In the genomic region with DNA sequence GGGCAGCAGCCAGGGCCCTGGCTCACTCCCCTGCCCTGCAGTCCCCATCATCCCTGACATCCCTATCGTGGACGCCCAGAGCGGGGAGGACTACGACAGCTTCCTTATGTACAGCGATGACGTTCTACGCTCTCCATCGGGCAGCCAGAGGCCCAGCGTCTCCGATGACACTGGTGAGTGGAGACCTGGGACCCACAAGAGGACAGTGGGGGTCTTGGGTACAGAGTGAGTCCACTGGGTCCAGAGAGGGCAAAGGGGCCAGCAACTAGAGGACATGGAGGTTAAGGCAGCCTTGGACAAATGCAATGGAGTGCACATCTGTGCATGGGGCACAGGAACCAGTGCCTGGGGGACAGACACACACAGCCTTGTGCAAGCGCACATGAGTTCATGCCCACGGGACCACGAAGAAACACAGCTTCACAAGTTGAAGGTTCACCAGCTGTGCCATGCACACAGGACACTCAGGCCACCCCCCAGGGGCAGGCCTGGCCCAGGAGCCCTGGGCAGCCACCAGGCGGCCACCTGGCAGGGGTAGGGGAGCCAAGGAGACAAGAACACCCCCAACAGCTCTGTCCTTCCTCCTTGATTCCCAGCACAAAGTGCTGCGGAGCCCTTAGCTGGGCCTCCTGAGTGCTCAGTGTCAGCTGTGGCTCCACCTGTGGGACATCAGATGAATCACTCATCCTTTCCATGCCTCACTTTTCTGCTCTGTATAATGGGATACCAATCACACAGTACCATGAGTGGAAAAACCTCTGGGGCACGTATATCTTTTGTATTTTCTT, we compare ENCODE assay signal across 10 cellular contexts. TPM values are rescaled to one million over a fixed set of nuclear protein-coding genes. Genes with fewer than 3 reads are reported as not detected.
DNase-seq lines count a peak whose midpoint lies in the region; ATAC-seq, FAIRE-seq and TF ChIP-seq lines count a peak whose summit lies in the region.
"Had no signal": no experiment of that assay in that cellular context is flagged by ENCODE, and none has a peak within 500 bp of the region (broad histone marks: within the 10 kb centered on the region; RNA-seq: fewer than 3 reads in every experiment).

No MANE protein-coding gene starts in this region.

- in situ Hi-C loops in HepG2 (cut with HindIII; ENCODE audit: extremely low pct_ligation_motif_present, low pct_unique_long_range_greater_than_20kb) (loop anchor here (5.0 to 10.0 kb wide), 2 partner anchors 75 to 138 kb away; no protein-coding TSS in a partner anchor), GM23248 (cut with MboI) (loop anchor here (10.0 kb wide), 1 partner anchor 138 kb away; no protein-coding TSS in a partner anchor)

- H3K4me1 ChIP-seq in HepG2 (ENCODE audit: insufficient read depth, low read length) (peaks cover 64% of the 10 kb centered on the region), right lobe of liver (peaks cover 0 to 17% (median 7%) of the 10 kb centered on the region in 4 donors), OCI-LY1 (ENCODE audit: insufficient read depth, low read length, severe bottlenecking) (peaks cover 25% of the 10 kb centered on the region), GM23248 (ENCODE audit: insufficient read depth) (peaks cover 1% of the 10 kb centered on the region; the same call in 1 of the 2 replicates), PC-3 (ENCODE audit: insufficient read depth, low read length) (no peaks in the 10 kb centered on the region)
- peaks cover 19% of the 10 kb centered on the region for H3K4me1 ChIP-seq in effector memory CD4-positive, alpha-beta T cell (ENCODE audit: control insufficient read depth, insufficient read depth, low read length, poor library complexity, severe bottlenecking)

- CTCF ChIA-PET in HepG2 (lab: Yijun Ruan, JAX; ENCODE audit: low intra/inter-chr PET ratio, low total read pairs) (interaction anchor here (1.9 to 2.8 kb wide), 2 partner anchors 12 to 152 kb away, joined by 4 to 12 read pairs; partner anchors contain the start of gene GALK1), PC-3 (lab: Charles Lee) (interaction anchor here (0.7 to 1.1 kb wide), 2 partner anchors 73 to 77 kb away, joined by 3 read pairs; no protein-coding TSS in a partner anchor)

- DNase-seq in HepG2 (ENCODE audit: low spot score), result no peak
- DNase-seq in right lobe of liver, result no peak
- DNase-seq in effector memory CD4-positive, alpha-beta T cell, result no peak
- no peak for DNase-seq in stimulated activated naive CD8-positive, alpha-beta T cell treated with anti-CD3 and anti-CD28 coated beads, Interleukin-15, amount 100 ng/mL, for 72 hours
- DNase-seq in GM23248, result no peak
- DNase-seq in PC-3, result no peak
- DNase-seq in foreskin melanocyte, result no peak
- DNase-seq: activated CD8-positive, alpha-beta memory T cell treated with anti-CD3 and anti-CD28 coated beads, Interleukin-2, amount 50 U/mL, for 48 hours had no signal

- intact Hi-C loops in HepG2 (cut with micrococcal nuclease; ENCODE audit: unreplicated experiment), result loop anchor here (5.0 kb wide), 1 partner anchor 140 kb away; no protein-coding TSS in a partner anchor
- intact Hi-C loops in right lobe of liver (cut with DNase I), result loop anchor here (5.0 to 10.0 kb wide), 2 partner anchors 72 to 75 kb away; no protein-coding TSS in a partner anchor
- intact Hi-C loops in PC-3 (cut with micrococcal nuclease), result no loop called here

- H4K20me1 ChIP-seq in HepG2 (ENCODE audit: insufficient read depth, low read length), result no peaks in the 10 kb centered on the region
- no peaks in the 10 kb centered on the region for H4K20me1 ChIP-seq in OCI-LY1 (ENCODE audit: insufficient read depth, low read length)
- no peaks in the 10 kb centered on the region for H4K20me1 ChIP-seq in GM23248 (ENCODE audit: insufficient read depth)
- no peaks in the 10 kb centered on the region for H4K20me1 ChIP-seq in PC-3 (ENCODE audit: low read length)

- H3K27me3 ChIP-seq in HepG2 (ENCODE audit: control insufficient read depth in 1 of 2, insufficient read depth in 2 of 2, low read length in 2 of 2), result no peaks in the 10 kb centered on the region
- no peaks in the 10 kb centered on the region for H3K27me3 ChIP-seq in right lobe of liver
- no peaks in the 10 kb centered on the region for H3K27me3 ChIP-seq in OCI-LY1 (ENCODE audit: insufficient read depth, low read length)
- H3K27me3 ChIP-seq in effector memory CD4-positive, alpha-beta T cell (replicated peaks; ENCODE audit: control insufficient read depth, insufficient read depth, low read length, poor library complexity, severe bottlenecking), result no peaks in the 10 kb centered on the region
- H3K27me3 ChIP-seq in GM23248 (replicated peaks; ENCODE audit: insufficient read depth), result no peaks in the 10 kb centered on the region
- H3K27me3 ChIP-seq in PC-3 (ENCODE audit: low read length), result no peaks in the 10 kb centered on the region
- H3K27me3 ChIP-seq: cardiac muscle cell had no signal

- H3K9me3 ChIP-seq in HepG2 (ENCODE audit: low read length) (no peaks in the 10 kb centered on the region), right lobe of liver (no peaks in the 10 kb centered on the region), OCI-LY1 (ENCODE audit: low read length) (no peaks in the 10 kb centered on the region), GM23248 (ENCODE audit: low read depth) (no peaks in the 10 kb centered on the region), PC-3 (ENCODE audit: low read length) (no peaks in the 10 kb centered on the region)
- H3K9me3 ChIP-seq in effector memory CD4-positive, alpha-beta T cell (ENCODE audit: control insufficient read depth, low read length), result no peaks in the 10 kb centered on the region

- H3K79me2 ChIP-seq in HepG2 (ENCODE audit: insufficient read depth, low read length) (no peaks in the 10 kb centered on the region), OCI-LY1 (ENCODE audit: insufficient read depth, low read length) (no peaks in the 10 kb centered on the region), GM23248 (ENCODE audit: insufficient read depth) (no peaks in the 10 kb centered on the region), PC-3 (ENCODE audit: low read length) (no peaks in the 10 kb centered on the region)

- no peak for ATAC-seq in HepG2
- no peak for ATAC-seq in right lobe of liver
- ATAC-seq in stimulated activated naive CD8-positive, alpha-beta T cell treated with anti-CD3 and anti-CD28 coated beads, Interleukin-15, amount 100 ng/mL, for 72 hours, result no peak
- no peak for ATAC-seq in PC-3

- peak overlapping the region; percentile 30 to 84 for H3K27ac Mint-ChIP-seq in stimulated activated naive CD8-positive, alpha-beta T cell treated with anti-CD3 and anti-CD28 coated beads, Interleukin-15, amount 100 ng/mL, for 72 hours

- peaks cover 6% of the 10 kb centered on the region for H3K27me3 Mint-ChIP-seq in stimulated activated naive CD8-positive, alpha-beta T cell treated with anti-CD3 and anti-CD28 coated beads, Interleukin-15, amount 100 ng/mL, for 72 hours

- no peak for FAIRE-seq in HepG2 (lab: Jason Lieb, UNC)

- no peak overlapping the region for H3K4me2 ChIP-seq in HepG2 (ENCODE audit: low read depth, low read length)
- H3K4me2 ChIP-seq in OCI-LY1 (ENCODE audit: low read length), result peak overlapping the region; percentile 83
- no peak overlapping the region for H3K4me2 ChIP-seq in GM23248 (ENCODE audit: unreplicated experiment)
- H3K4me2 ChIP-seq in PC-3 (ENCODE audit: low read length), result no peak overlapping the region

- peaks cover 37% of the 10 kb centered on the region for H3K4me1 Mint-ChIP-seq in stimulated activated naive CD8-positive, alpha-beta T cell treated with anti-CD3 and anti-CD28 coated beads, Interleukin-15, amount 100 ng/mL, for 72 hours

- H2AFZ ChIP-seq in HepG2 (ENCODE audit: low read length) (no peak overlapping the region), OCI-LY1 (ENCODE audit: low read length) (no peak overlapping the region), GM23248 (no peak overlapping the region), PC-3 (ENCODE audit: low read length) (no peak overlapping the region)

- no peaks in the 10 kb centered on the region for H3K9me2 ChIP-seq in OCI-LY1 (ENCODE audit: low read depth, low read length)
- no peaks in the 10 kb centered on the region for H3K9me2 ChIP-seq in GM23248 (ENCODE audit: insufficient read depth)
- no peaks in the 10 kb centered on the region for H3K9me2 ChIP-seq in PC-3 (replicated peaks; ENCODE audit: low read length)

- no peak overlapping the region for H3K9ac ChIP-seq in HepG2 (ENCODE audit: insufficient read depth, low read depth, low read length)
- H3K9ac ChIP-seq in OCI-LY1 (ENCODE audit: low read length), result peak overlapping the region; percentile 67; the same call in 1 of the 2 replicates
- H3K9ac ChIP-seq in GM23248, result no peak overlapping the region
- no peak overlapping the region for H3K9ac ChIP-seq in PC-3 (ENCODE audit: low read length)

- TF ChIP-seq EP300 in HepG2 (IDR thresholded peaks at IDR 0.05; ENCODE audit: low read depth in 2 of 2, low read length in 2 of 2) (no peak), HepG2 (CRISPR knock-in tag; IDR thresholded peaks at IDR 0.05; ENCODE audit: borderline replicate concordance) (no peak)

- no TSS peak for BruUV-seq in HepG2 (replicated peaks; lab: Mats Ljungman, UMichigan)
- BruUV-seq in PC-3 (replicated peaks; lab: Mats Ljungman, UMichigan), result no TSS peak

- H3K9me3 Mint-ChIP-seq in stimulated activated naive CD8-positive, alpha-beta T cell treated with anti-CD3 and anti-CD28 coated beads, Interleukin-15, amount 100 ng/mL, for 72 hours, result no peaks in the 10 kb centered on the region

- POLR2A ChIA-PET in HepG2 (lab: Yijun Ruan, JAX), result interaction anchor here (1.5 to 5.8 kb wide), 7 partner anchors 12 to 106 kb away, joined by 9 to 116 read pairs (median 18); partner anchors contain the start of genes GALK1, UNC13D and UNK
- POLR2A ChIA-PET in PC-3 (lab: Charles Lee; ENCODE audit: unreplicated experiment), result no interaction called here

- H3K27ac ChIP-seq in HepG2 (ENCODE audit: extremely low read length, insufficient read depth, low read length) (no peak overlapping the region), right lobe of liver (no peak overlapping the region), OCI-LY1 (ENCODE audit: low read depth, low read length, poor library complexity, severe bottlenecking) (no peak overlapping the region), GM23248 (no peak overlapping the region), PC-3 (ENCODE audit: low read length) (no peak overlapping the region)
- no peak overlapping the region for H3K27ac ChIP-seq in effector memory CD4-positive, alpha-beta T cell (ENCODE audit: insufficient read depth, low read length, poor library complexity, severe bottlenecking)
- H3K27ac ChIP-seq: cardiac muscle cell had no signal

- 81% methylated on average over 15 of the region's 16 CpGs for WGBS in HepG2 (ENCODE audit: low lambda C conversion rate)
- 90% methylated on average over 3 of the region's 16 CpGs for WGBS in right lobe of liver (ENCODE audit: insufficient coverage, low coverage, low lambda C conversion rate, missing lambda C conversion rate)
- WGBS in GM23248 (ENCODE audit: low coverage in 1 of 2, low lambda C conversion rate in 2 of 2, missing lambda C conversion rate in 2 of 2), 2 experiments, result 74 to 86% methylated on average over 14 to 15 of the region's 16 CpGs

- TF ChIP-seq CTCF in HepG2 (CRISPR knock-in tag; IDR thresholded peaks at IDR 0.05), result peak; percentile 17; the same call in 1 of the 2 replicates
- no peak for TF ChIP-seq CTCF in right lobe of liver (IDR thresholded peaks at IDR 0.05)
- TF ChIP-seq CTCF in OCI-LY1 (IDR thresholded peaks at IDR 0.05; ENCODE audit: low read length), result peak; percentile 56
- no peak for TF ChIP-seq CTCF in PC-3 (conservative IDR thresholded peaks at IDR 0.05; ENCODE audit: low read depth, low read length)

- TF ChIP-seq RAD21 in HepG2 (CRISPR knock-in tag; IDR thresholded peaks at IDR 0.05), result no peak

- H3F3A ChIP-seq in OCI-LY1 (ENCODE audit: insufficient read depth, low read length), result no peaks in the 10 kb centered on the region
- H3F3A ChIP-seq in GM23248 (ENCODE audit: insufficient read depth), result no peaks in the 10 kb centered on the region
- H3F3A ChIP-seq in PC-3 (ENCODE audit: low read length, unreplicated experiment), result no peaks in the 10 kb centered on the region

- H3K4me3 ChIP-seq in HepG2 (replicated peaks in 1 of 3; ENCODE audit: insufficient read depth in 1 of 3, low read depth in 2 of 3, low read length in 3 of 3) (no peak overlapping the region), right lobe of liver (peak overlapping the region in 1 of 3 donors; percentile 60), OCI-LY1 (ENCODE audit: low read depth, low read length, poor library complexity, severe bottlenecking) (peak overlapping the region; percentile 65), GM23248 (no peak overlapping the region), PC-3 (ENCODE audit: low read length) (no peak overlapping the region)
- H3K4me3 ChIP-seq in effector memory CD4-positive, alpha-beta T cell (ENCODE audit: insufficient read depth, low read depth, low read length, poor library complexity, severe bottlenecking), result peak overlapping the region; percentile 61

- H3K36me3 ChIP-seq in HepG2 (replicated peaks in 1 of 2; ENCODE audit: control insufficient read depth in 1 of 2, insufficient read depth in 2 of 2, low read length in 2 of 2) (no peaks in the 10 kb centered on the region), right lobe of liver (no peaks in the 10 kb centered on the region), OCI-LY1 (ENCODE audit: insufficient read depth, low read length) (no peaks in the 10 kb centered on the region), GM23248 (ENCODE audit: low read depth) (no peaks in the 10 kb centered on the region), PC-3 (ENCODE audit: low read depth, low read length) (peaks cover 67% of the 10 kb centered on the region)
- H3K36me3 ChIP-seq in effector memory CD4-positive, alpha-beta T cell (ENCODE audit: control insufficient read depth, insufficient read depth, low read length), result no peaks in the 10 kb centered on the region
- H3K36me3 ChIP-seq: cardiac muscle cell had no signal

- H3K4me3 Mint-ChIP-seq in stimulated activated naive CD8-positive, alpha-beta T cell treated with anti-CD3 and anti-CD28 coated beads, Interleukin-15, amount 100 ng/mL, for 72 hours, result peak overlapping the region; percentile 70 to 73

- TF ChIP-seq POLR2A in HepG2 (IDR thresholded peaks at IDR 0.05; ENCODE audit: insufficient read depth in 1 of 2, low read depth in 2 of 2, low read length in 2 of 2) (no peak), right lobe of liver (IDR thresholded peaks at IDR 0.05) (no peak)

RNA-seq across cellular contexts. Expression of gene GALK1, which starts 12.4 kb away (rescaled TPM):
- total RNA-seq in HepG2 (2016; rRNA removed; fragmentation: Illumina TruSeq; extraction: Trizol), result 93.6 and 95.6 TPM in 2 replicates
- 31.6 and 39.5 TPM in 2 replicates for total RNA-seq in HepG2 (2016; cell fraction: cytosol; rRNA removed; fragmentation: Illumina TruSeq; extraction: Trizol; ENCODE audit: low read depth)
- total RNA-seq in HepG2 (2016; cell fraction: insoluble cytoplasmic fraction; rRNA removed; fragmentation: Illumina TruSeq; extraction: Trizol), result 94.0 and 98.0 TPM in 2 replicates
- total RNA-seq in HepG2 (2016; cell fraction: membrane; rRNA removed; fragmentation: Illumina TruSeq; extraction: Trizol), result 35.0 and 44.2 TPM in 2 replicates
- 44.3 and 48.9 TPM in 2 replicates for total RNA-seq in HepG2 (2016; cell fraction: nucleus; rRNA removed; fragmentation: Illumina TruSeq; extraction: Trizol)
- polyA plus RNA-seq in HepG2 (2011; rRNA removed), result 59.9 and 93.0 TPM in 2 replicates
- polyA plus RNA-seq in HepG2 (2011; cell fraction: cytosol; rRNA removed), result 65.7 and 112 TPM in 2 replicates
- 162 and 164 TPM in 2 replicates for polyA plus RNA-seq in HepG2 (2011; cell fraction: nucleus; rRNA removed)
- polyA plus RNA-seq in HepG2 (2012), result 57.4 and 59.7 TPM in 2 replicates
- polyA plus RNA-seq in HepG2 (2016; cell fraction: cytosol; fragmentation: Illumina TruSeq; extraction: Trizol; ENCODE audit: low read depth), result 29.0 and 30.8 TPM in 2 replicates
- polyA plus RNA-seq in HepG2 (2016; cell fraction: insoluble cytoplasmic fraction; fragmentation: Illumina TruSeq; extraction: Trizol; ENCODE audit: low read depth), result 86.3 and 86.5 TPM in 2 replicates
- 25.3 and 27.1 TPM in 2 replicates for polyA plus RNA-seq in HepG2 (2016; cell fraction: membrane; fragmentation: Illumina TruSeq; extraction: Trizol; ENCODE audit: low read depth)
- 72.3 and 78.9 TPM in 2 replicates for polyA plus RNA-seq in HepG2 (2016; cell fraction: nucleus; fragmentation: Illumina TruSeq; extraction: Trizol; ENCODE audit: insufficient read depth, low read depth)
- 28.9 and 121 TPM in 2 replicates for polyA minus RNA-seq in HepG2 (2011; rRNA and poly(A)+ RNA removed; ENCODE audit: low replicate concordance)
- 45.9 and 49.6 TPM in 2 replicates for polyA minus RNA-seq in HepG2 (2011; cell fraction: cytosol; rRNA and poly(A)+ RNA removed)
- 26.3 and 28.6 TPM in 2 replicates for polyA minus RNA-seq in HepG2 (2011; cell fraction: nucleus; rRNA and poly(A)+ RNA removed)
- total RNA-seq in right lobe of liver, result 10 to 100 TPM; 38.6 to 87.4 (median 76.9) TPM
- 16.6 and 40.6 TPM in 2 replicates for total RNA-seq in GM23248 (2014; rRNA removed; shearing (Covaris generic))
- polyA plus RNA-seq in GM23248 (2016; fragmentation: Nextera tagmentation; extraction: Ambion mirVana), result 46.5 and 47.3 TPM in 2 replicates
- total RNA-seq in PC-3 (2014; rRNA removed), result 64.9 and 75.0 TPM in 2 replicates

RNA-seq across cellular contexts. Expression of gene ITGB4, which starts 31.3 kb away (rescaled TPM):
- total RNA-seq in HepG2 (2016; rRNA removed; fragmentation: Illumina TruSeq; extraction: Trizol), result 4.0 and 6.9 TPM in 2 replicates
- 9.2 and 10.4 TPM in 2 replicates for total RNA-seq in HepG2 (2016; cell fraction: cytosol; rRNA removed; fragmentation: Illumina TruSeq; extraction: Trizol; ENCODE audit: low read depth)
- total RNA-seq in HepG2 (2016; cell fraction: insoluble cytoplasmic fraction; rRNA removed; fragmentation: Illumina TruSeq; extraction: Trizol), result 3.9 and 6.3 TPM in 2 replicates
- 10.1 and 14.6 TPM in 2 replicates for total RNA-seq in HepG2 (2016; cell fraction: membrane; rRNA removed; fragmentation: Illumina TruSeq; extraction: Trizol)
- total RNA-seq in HepG2 (2016; cell fraction: nucleus; rRNA removed; fragmentation: Illumina TruSeq; extraction: Trizol), result 3.7 and 3.9 TPM in 2 replicates
- polyA plus RNA-seq in HepG2 (2011; rRNA removed), result 14.5 and 14.7 TPM in 2 replicates
- polyA plus RNA-seq in HepG2 (2011; cell fraction: cytosol; rRNA removed), result 5.1 and 8.2 TPM in 2 replicates
- polyA plus RNA-seq in HepG2 (2011; cell fraction: nucleus; rRNA removed), result 28.7 and 39.5 TPM in 2 replicates
- 13.2 and 14.2 TPM in 2 replicates for polyA plus RNA-seq in HepG2 (2012)
- polyA plus RNA-seq in HepG2 (2016; cell fraction: cytosol; fragmentation: Illumina TruSeq; extraction: Trizol; ENCODE audit: low read depth), result 36.1 and 40.9 TPM in 2 replicates
- 10.5 and 16.8 TPM in 2 replicates for polyA plus RNA-seq in HepG2 (2016; cell fraction: insoluble cytoplasmic fraction; fragmentation: Illumina TruSeq; extraction: Trizol; ENCODE audit: low read depth)
- polyA plus RNA-seq in HepG2 (2016; cell fraction: membrane; fragmentation: Illumina TruSeq; extraction: Trizol; ENCODE audit: low read depth), result 41.4 and 43.0 TPM in 2 replicates
- polyA plus RNA-seq in HepG2 (2016; cell fraction: nucleus; fragmentation: Illumina TruSeq; extraction: Trizol; ENCODE audit: insufficient read depth, low read depth), result 20.5 and 28.1 TPM in 2 replicates
- 25.3 and 28.4 TPM in 2 replicates for polyA minus RNA-seq in HepG2 (2011; rRNA and poly(A)+ RNA removed; ENCODE audit: low replicate concordance)
- polyA minus RNA-seq in HepG2 (2011; cell fraction: cytosol; rRNA and poly(A)+ RNA removed), result 8.4 and 12.7 TPM in 2 replicates
- polyA minus RNA-seq in HepG2 (2011; cell fraction: nucleus; rRNA and poly(A)+ RNA removed), result 3.2 and 6.3 TPM in 2 replicates
- 1 to 10 TPM in 5 of 6 experiments, under 1 TPM in 1; 0.92 to 4.1 (median 2.0) TPM for total RNA-seq in right lobe of liver
- under 0.01 TPM in 1 of 2 replicates, not detected in the other for total RNA-seq in GM23248 (2014; rRNA removed; shearing (Covaris generic))
- 1.1 and 1.5 TPM in 2 replicates for polyA plus RNA-seq in GM23248 (2016; fragmentation: Nextera tagmentation; extraction: Ambion mirVana)
- 273 and 362 TPM in 2 replicates for total RNA-seq in PC-3 (2014; rRNA removed)

RNA-seq across cellular contexts. Expression of gene UNK, which starts 32.0 kb away (rescaled TPM):
- total RNA-seq in HepG2 (2016; rRNA removed; fragmentation: Illumina TruSeq; extraction: Trizol), result 28.6 and 33.0 TPM in 2 replicates
- 37.2 and 44.0 TPM in 2 replicates for total RNA-seq in HepG2 (2016; cell fraction: cytosol; rRNA removed; fragmentation: Illumina TruSeq; extraction: Trizol; ENCODE audit: low read depth)
- total RNA-seq in HepG2 (2016; cell fraction: insoluble cytoplasmic fraction; rRNA removed; fragmentation: Illumina TruSeq; extraction: Trizol), result 21.2 and 33.0 TPM in 2 replicates
- 58.6 and 59.5 TPM in 2 replicates for total RNA-seq in HepG2 (2016; cell fraction: membrane; rRNA removed; fragmentation: Illumina TruSeq; extraction: Trizol)
- 38.6 and 43.6 TPM in 2 replicates for total RNA-seq in HepG2 (2016; cell fraction: nucleus; rRNA removed; fragmentation: Illumina TruSeq; extraction: Trizol)
- 30.7 and 31.6 TPM in 2 replicates for polyA plus RNA-seq in HepG2 (2011; rRNA removed)
- 18.7 and 21.7 TPM in 2 replicates for polyA plus RNA-seq in HepG2 (2011; cell fraction: cytosol; rRNA removed)
- 50.0 and 56.4 TPM in 2 replicates for polyA plus RNA-seq in HepG2 (2011; cell fraction: nucleus; rRNA removed)
- 20.8 and 23.9 TPM in 2 replicates for polyA plus RNA-seq in HepG2 (2012)
- polyA plus RNA-seq in HepG2 (2016; cell fraction: cytosol; fragmentation: Illumina TruSeq; extraction: Trizol; ENCODE audit: low read depth), result 55.3 and 62.7 TPM in 2 replicates
- 28.7 and 35.1 TPM in 2 replicates for polyA plus RNA-seq in HepG2 (2016; cell fraction: insoluble cytoplasmic fraction; fragmentation: Illumina TruSeq; extraction: Trizol; ENCODE audit: low read depth)
- polyA plus RNA-seq in HepG2 (2016; cell fraction: membrane; fragmentation: Illumina TruSeq; extraction: Trizol; ENCODE audit: low read depth), result 64.7 and 69.9 TPM in 2 replicates
- 52.8 and 60.0 TPM in 2 replicates for polyA plus RNA-seq in HepG2 (2016; cell fraction: nucleus; fragmentation: Illumina TruSeq; extraction: Trizol; ENCODE audit: insufficient read depth, low read depth)
- 24.3 and 28.1 TPM in 2 replicates for polyA minus RNA-seq in HepG2 (2011; rRNA and poly(A)+ RNA removed; ENCODE audit: low replicate concordance)
- polyA minus RNA-seq in HepG2 (2011; cell fraction: cytosol; rRNA and poly(A)+ RNA removed), result 10.4 and 14.9 TPM in 2 replicates
- polyA minus RNA-seq in HepG2 (2011; cell fraction: nucleus; rRNA and poly(A)+ RNA removed), result 78.9 and 91.3 TPM in 2 replicates
- total RNA-seq in right lobe of liver, result 10 to 100 TPM in 4 of 6 experiments, 1 to 10 TPM in 2; 5.8 to 29.2 (median 11.1) TPM
- 11.5 and 20.2 TPM in 2 replicates for total RNA-seq in GM23248 (2014; rRNA removed; shearing (Covaris generic))
- 12.4 and 13.3 TPM in 2 replicates for polyA plus RNA-seq in GM23248 (2016; fragmentation: Nextera tagmentation; extraction: Ambion mirVana)
- 21.8 and 22.9 TPM in 2 replicates for total RNA-seq in PC-3 (2014; rRNA removed)

Comparison
In these comparisons a context has a peak if more than half of its experiments do, and no peak if none do; other contexts are left out.
1. CTCF ChIP-seq: peak in HepG2 (single experiment) and OCI-LY1 (single experiment); none in right lobe of liver (0 of 4) and PC-3 (single experiment).
2. H3K4me3 ChIP-seq: peak in OCI-LY1 (single experiment) and effector memory CD4-positive, alpha-beta T cell (single experiment); none in HepG2 (0 of 3), GM23248 (single experiment) and PC-3 (single experiment).
3. RNA of gene ITGB4, which starts 31.3 kb away (total RNA-seq): 273 to 362 TPM in PC-3; 3.7 to 14.6 TPM in HepG2, 0.92 to 4.1 TPM in right lobe of liver and under 0.01 TPM in GM23248; every median in the first group is over 10 times any median in the second.